1 cellular context compared by ENCODE assay signal in genomic region chr4:18022572-18023039, GRCh38.
TF ChIP-seq lines count a peak whose summit lies in the region.

No MANE protein-coding gene starts in this region.

TF ChIP-seq in K562, 482 proteins besides CTCF, POLR2A, EP300 and RAD21 (continued from another document):
- TF ChIP-seq MGA (IDR thresholded peaks at IDR 0.05) (no peak), PATZ1 (CRISPR knock-in tag; IDR thresholded peaks at IDR 0.05; ENCODE audit: borderline replicate concordance) (no peak), TAF7 (tag; IDR thresholded peaks at IDR 0.05) (0 out of 2 replicates have a peak, but pooled peaks have one; percentile 3), ZBTB2 (IDR thresholded peaks at IDR 0.05) (0 out of 2 replicates have a peak, but pooled peaks have one; percentile 1), NEUROD1 (IDR thresholded peaks at IDR 0.05; ENCODE audit: borderline replicate concordance, low read depth, low read length, partially characterized antibody) (peak; percentile 1), DEAF1 (CRISPR knock-in tag; IDR thresholded peaks at IDR 0.05) (no peak)
